In genomic region chr7:140175221-140176218, GRCh38 we compare ENCODE assay signal across 8 cellular contexts. TPM values are rescaled to one million over a fixed set of nuclear protein-coding genes. Genes with fewer than 3 reads are reported as not detected.
A peak's percentile ranks its signal among the peaks of the same experiment; 100 is the strongest.
DNase-seq lines count a peak whose midpoint lies in the region; ATAC-seq and TF ChIP-seq lines count a peak whose summit lies in the region.

No MANE protein-coding gene starts in this region.

- H3K36me3 Mint-ChIP-seq in activated naive CD8-positive, alpha-beta T cell = peaks cover 2% of the 10 kb centered on the region
- no peaks in the 10 kb centered on the region for H3K36me3 Mint-ChIP-seq in glutamatergic neuron (ENCODE audit: unreplicated experiment)

- peak overlapping the region; percentile 73 for H3K4me3 ChIP-seq in GM08714 (ENCODE audit: low read length)
- H3K4me3 ChIP-seq in testis = peak overlapping the region; percentile 87 to 93

- TF ChIP-seq POLR2A in testis (IDR thresholded peaks at IDR 0.05) = no peak

- no peaks in the 10 kb centered on the region for H3K36me3 ChIP-seq in testis (ENCODE audit: low read depth, missing control alignments)

- no peaks in the 10 kb centered on the region for H3K27me3 Mint-ChIP-seq in activated naive CD8-positive, alpha-beta T cell
- H3K27me3 Mint-ChIP-seq in glutamatergic neuron (ENCODE audit: unreplicated experiment) = peaks cover 13% of the 10 kb centered on the region

- H3K9me3 ChIP-seq in testis = no peaks in the 10 kb centered on the region

- ATAC-seq in HG02623 (IDR thresholded peaks at IDR 0.05; ENCODE audit: unreplicated experiment) (peak; percentile 44), SK-N-SH treated with all-trans-retinoic acid at 6 μM for 48 hours (peak; percentile 77), omental fat pad (ENCODE audit: low FRiP score) (peak; percentile 88)

- peak overlapping the region; percentile 90 for H3K4me3 Mint-ChIP-seq in activated naive CD8-positive, alpha-beta T cell
- peak overlapping the region; percentile 89 for H3K4me3 Mint-ChIP-seq in glutamatergic neuron (ENCODE audit: unreplicated experiment)

- intact Hi-C loops in testis (cut with DNase I; ENCODE audit: low total_unique reads) = loop anchor here (10.0 kb wide), 1 partner anchor 149 kb away; no protein-coding TSS in a partner anchor

- 0% methylated on average over 35 to 73 of the region's 83 CpGs for WGBS in testis, 2 donors

- TF ChIP-seq CTCF in glutamatergic neuron (IDR thresholded peaks at IDR 0.05; ENCODE audit: partially characterized antibody, unreplicated experiment) = peak; percentile 65
- TF ChIP-seq CTCF in omental fat pad (IDR thresholded peaks at IDR 0.05) = peak in 1 of 3 donors; percentile 58
- TF ChIP-seq CTCF in testis (IDR thresholded peaks at IDR 0.05) = peak; percentile 74 to 91 (median 85)

- DNase-seq in NCI-H1092 treated with DMSO at 0.1 percent for 48 hours (lab: John Stamatoyannopoulos, UW) (peak; percentile 96), glutamatergic neuron (peak; percentile 76), omental fat pad (ENCODE audit: low spot score) (peak; percentile 76), testis (peak; percentile 95)

- H3K27me3 ChIP-seq in testis = no peaks in the 10 kb centered on the region

- H3K27ac ChIP-seq in testis = peak overlapping the region; percentile 98

- peaks cover 4% of the 10 kb centered on the region for H3K4me1 ChIP-seq in testis

- no peaks in the 10 kb centered on the region for H3K9me3 Mint-ChIP-seq in activated naive CD8-positive, alpha-beta T cell (ENCODE audit: low read depth)
- H3K9me3 Mint-ChIP-seq in glutamatergic neuron (ENCODE audit: unreplicated experiment) = peaks cover 11% of the 10 kb centered on the region

- H3K27ac Mint-ChIP-seq in activated naive CD8-positive, alpha-beta T cell = peak overlapping the region; percentile 93
- peak overlapping the region; percentile 79 for H3K27ac Mint-ChIP-seq in glutamatergic neuron (ENCODE audit: unreplicated experiment)

- H3K4me1 Mint-ChIP-seq in activated naive CD8-positive, alpha-beta T cell (ENCODE audit: low read depth) = peaks cover 52% of the 10 kb centered on the region
- H3K4me1 Mint-ChIP-seq in glutamatergic neuron (ENCODE audit: low read depth, unreplicated experiment) = peaks cover 13% of the 10 kb centered on the region

TF ChIP-seq in SK-N-SH treated with all-trans-retinoic acid at 6 μM for 48 hours, 23 proteins besides CTCF, POLR2A, EP300 and RAD21:
- no peak for TF ChIP-seq PPARA (CRISPR knock-in tag; IDR thresholded peaks at IDR 0.05; ENCODE audit: borderline replicate concordance)
- no peak for TF ChIP-seq ZNF8 (CRISPR knock-in tag; IDR thresholded peaks at IDR 0.05)
- 0 out of 2 replicates have a peak, but pooled peaks have one; percentile 6 for TF ChIP-seq ZNF70 (CRISPR knock-in tag; IDR thresholded peaks at IDR 0.05)
- peak; percentile 49; the same call in 1 of the 2 replicates for TF ChIP-seq ZFP3 (CRISPR knock-in tag; IDR thresholded peaks at IDR 0.05)
- TF ChIP-seq TSHZ2 (CRISPR knock-in tag; IDR thresholded peaks at IDR 0.05) = peak; percentile 72; the same call in 1 of the 2 replicates
- peak; percentile 16; the same call in 1 of the 2 replicates for TF ChIP-seq TCF4 (CRISPR knock-in tag; IDR thresholded peaks at IDR 0.05; ENCODE audit: borderline replicate concordance)
- TF ChIP-seq GLIS3 (CRISPR knock-in tag; IDR thresholded peaks at IDR 0.05) = 0 out of 2 replicates have a peak, but pooled peaks have one; percentile 12
- TF ChIP-seq BACH2 (CRISPR knock-in tag; IDR thresholded peaks at IDR 0.05; ENCODE audit: borderline replicate concordance) = no peak

RNA-seq across cellular contexts. Expression of gene KDM7A, which starts 1.3 kb away (rescaled TPM):
- total RNA-seq in glutamatergic neuron (ENCODE audit: unreplicated experiment) (25.4 TPM), omental fat pad (10 to 100 TPM; 16.8 to 33.7 (median 19.2) TPM), testis (10 to 100 TPM; 24.7 to 33.6 TPM)
- 24.1 TPM for polyA plus RNA-seq in testis (ENCODE audit: insufficient read depth, low read depth, low replicate concordance)

Comparison
In these comparisons a context has a peak if more than half of its experiments do, and no peak if none do; other contexts are left out.
1. Peak in every context shown above with its lines: DNase-seq, ATAC-seq, H3K4me3 ChIP-seq and H3K27ac ChIP-seq.